Comparison of ENCODE assay signal across 1 cellular context in the genomic region with DNA sequence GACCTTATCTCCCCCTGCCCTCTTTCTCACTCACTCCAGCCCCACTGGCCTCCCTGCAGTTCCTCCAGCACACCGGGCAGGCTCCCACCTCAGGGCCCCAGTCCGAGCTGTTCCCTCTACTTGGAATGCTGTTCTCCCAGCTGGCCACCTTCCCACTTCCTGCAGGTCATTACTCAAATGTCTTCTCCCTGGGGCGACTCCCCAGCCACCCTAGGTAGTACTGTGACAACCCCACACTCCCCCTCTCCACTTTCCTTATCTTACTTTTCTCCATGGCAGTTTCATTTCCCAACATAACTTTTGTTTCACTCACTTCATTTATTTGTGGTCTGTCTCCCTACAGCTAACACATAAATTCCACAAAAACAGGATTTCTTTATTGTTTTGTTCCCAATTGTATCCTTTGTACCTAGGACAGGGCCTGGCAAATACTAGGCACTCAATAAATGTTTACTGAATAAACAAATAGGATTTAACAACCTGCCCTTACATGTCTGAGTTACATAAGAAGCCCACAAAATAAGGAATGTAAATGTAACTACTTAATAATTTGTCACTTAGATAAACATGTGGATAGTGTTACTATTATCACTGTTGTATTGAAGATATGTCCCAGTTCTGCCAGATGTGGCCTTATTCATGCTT.
TF ChIP-seq lines count a peak whose summit lies in the region.

No MANE protein-coding gene starts in this region.

TF ChIP-seq in IMR-90, 13 proteins besides CTCF, POLR2A, EP300 and RAD21:
- TF ChIP-seq SMC3 (IDR thresholded peaks at IDR 0.05; ENCODE audit: low read depth, low read length) (no peak), RFX5 (IDR thresholded peaks at IDR 0.05; ENCODE audit: low read depth, low read length) (no peak), NFE2L2 (IDR thresholded peaks at IDR 0.05; ENCODE audit: low read depth, low read length) (no peak), MAFK (IDR thresholded peaks at IDR 0.05; ENCODE audit: low read depth, low read length) (no peak), MAZ (IDR thresholded peaks at IDR 0.05; ENCODE audit: borderline replicate concordance, low read depth, low read length) (no peak), MXI1 (IDR thresholded peaks at IDR 0.05; ENCODE audit: borderline replicate concordance, low read depth, low read length) (no peak), RCOR1 (IDR thresholded peaks at IDR 0.05; ENCODE audit: insufficient replicate concordance, low read length) (no peak), FOS (IDR thresholded peaks at IDR 0.05; ENCODE audit: low read depth, low read length) (no peak), CHD1 (IDR thresholded peaks at IDR 0.05; ENCODE audit: low read depth, low read length) (no peak), BHLHE40 (IDR thresholded peaks at IDR 0.05; ENCODE audit: low read depth, low read length) (no peak)
- TF ChIP-seq, protein P1, sequence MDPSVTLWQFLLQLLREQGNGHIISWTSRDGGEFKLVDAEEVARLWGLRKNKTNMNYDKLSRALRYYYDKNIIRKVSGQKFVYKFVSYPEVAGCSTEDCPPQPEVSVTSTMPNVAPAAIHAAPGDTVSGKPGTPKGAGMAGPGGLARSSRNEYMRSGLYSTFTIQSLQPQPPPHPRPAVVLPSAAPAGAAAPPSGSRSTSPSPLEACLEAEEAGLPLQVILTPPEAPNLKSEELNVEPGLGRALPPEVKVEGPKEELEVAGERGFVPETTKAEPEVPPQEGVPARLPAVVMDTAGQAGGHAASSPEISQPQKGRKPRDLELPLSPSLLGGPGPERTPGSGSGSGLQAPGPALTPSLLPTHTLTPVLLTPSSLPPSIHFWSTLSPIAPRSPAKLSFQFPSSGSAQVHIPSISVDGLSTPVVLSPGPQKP (IDR thresholded peaks at IDR 0.05; ENCODE audit: borderline replicate concordance, low read depth, low read length) = no peak
- TF ChIP-seq, protein P2, sequence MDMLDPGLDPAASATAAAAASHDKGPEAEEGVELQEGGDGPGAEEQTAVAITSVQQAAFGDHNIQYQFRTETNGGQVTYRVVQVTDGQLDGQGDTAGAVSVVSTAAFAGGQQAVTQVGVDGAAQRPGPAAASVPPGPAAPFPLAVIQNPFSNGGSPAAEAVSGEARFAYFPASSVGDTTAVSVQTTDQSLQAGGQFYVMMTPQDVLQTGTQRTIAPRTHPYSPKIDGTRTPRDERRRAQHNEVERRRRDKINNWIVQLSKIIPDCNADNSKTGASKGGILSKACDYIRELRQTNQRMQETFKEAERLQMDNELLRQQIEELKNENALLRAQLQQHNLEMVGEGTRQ (IDR thresholded peaks at IDR 0.05; ENCODE audit: low read depth, low read length) = no peak
TF ChIP-seq in IMR-90: peak in this region for 0.
